Comparison of ENCODE assay signal across 19 cellular contexts in genomic region chr15:39183177-39183881, GRCh38.
"Had no signal": no experiment of that assay in that cellular context is flagged by ENCODE, and none has a peak within 500 bp of the region (broad histone marks: within the 10 kb centered on the region; RNA-seq: fewer than 3 reads in every experiment).

No MANE protein-coding gene starts in this region.

- H3K4me3 ChIP-seq: left ventricle myocardium inferior, transverse colon had no signal

- H3K4me1 Mint-ChIP-seq: activated B cell treated with CpG ODN at 0.5 μM for 24 hours; activated CD4-positive, alpha-beta T cell treated with anti-CD3 and anti-CD28 coated beads, Interleukin-2, amount 10 ng/mL, durations not matched to agents 7 days and 5 days; activated naive CD8-positive, alpha-beta T cell treated with anti-CD3 and anti-CD28 coated beads, Interleukin-2, amount 10 ng/mL, durations not matched to agents 7 days and 5 days; memory B cell; naive thymus-derived CD8-positive, alpha-beta T cell had no signal

- DNase-seq: activated B cell treated with CpG ODN at 0.5 μM for 24 hours; activated CD4-positive, alpha-beta T cell treated with anti-CD3 and anti-CD28 coated beads, Interleukin-2, amount 10 ng/mL, durations not matched to agents 7 days and 5 days; activated CD8-positive, alpha-beta memory T cell treated with anti-CD3 and anti-CD28 coated beads for 24 hours; activated naive CD8-positive, alpha-beta T cell treated with anti-CD3 and anti-CD28 coated beads, Interleukin-2, amount 10 ng/mL, durations not matched to agents 7 days and 5 days; anterior cingulate cortex; effector memory CD8-positive, alpha-beta T cell; erythroblast; hippocampal formation; left ventricle myocardium inferior; naive thymus-derived CD8-positive, alpha-beta T cell; posterior cingulate gyrus; small intestine; stimulated activated CD4-positive, alpha-beta T cell treated with anti-CD3 and anti-CD28 coated beads, Interleukin-4, amount 100 ng/mL, for 24 hours; stimulated activated naive CD4-positive, alpha-beta T cell; transverse colon had no signal

- H3K36me3 ChIP-seq: left ventricle myocardium inferior, neutrophil, transverse colon had no signal

- H3K27me3 ChIP-seq: transverse colon had no signal

- H3K9me3 Mint-ChIP-seq: activated B cell treated with CpG ODN at 0.5 μM for 24 hours; activated CD4-positive, alpha-beta T cell treated with anti-CD3 and anti-CD28 coated beads, Interleukin-2, amount 10 ng/mL, durations not matched to agents 7 days and 5 days; activated naive CD8-positive, alpha-beta T cell treated with anti-CD3 and anti-CD28 coated beads, Interleukin-2, amount 10 ng/mL, durations not matched to agents 7 days and 5 days; dendritic cell treated with granulocyte-macrophage colony-stimulating factor and Interleukin-4, amounts not matched to agents 40 ng/mL and 50 ng/mL, for 4 days; effector memory CD8-positive, alpha-beta T cell; memory B cell; naive thymus-derived CD8-positive, alpha-beta T cell; T-helper 2 cell treated with Interferon-gamma antibody and Interleukin-4, amounts not matched to agents 5 μg/mL and 100 μg/mL, for 36 hours had no signal

- H3K27ac ChIP-seq: left ventricle myocardium inferior, neutrophil, transverse colon had no signal

- H3K4me3 Mint-ChIP-seq: activated B cell treated with CpG ODN at 0.5 μM for 24 hours; activated CD4-positive, alpha-beta T cell treated with anti-CD3 and anti-CD28 coated beads, Interleukin-2, amount 10 ng/mL, durations not matched to agents 7 days and 5 days; activated naive CD8-positive, alpha-beta T cell treated with anti-CD3 and anti-CD28 coated beads, Interleukin-2, amount 10 ng/mL, durations not matched to agents 7 days and 5 days; dendritic cell treated with granulocyte-macrophage colony-stimulating factor and Interleukin-4, amounts not matched to agents 40 ng/mL and 50 ng/mL, for 4 days; effector memory CD8-positive, alpha-beta T cell; memory B cell; naive thymus-derived CD8-positive, alpha-beta T cell; T-helper 2 cell treated with Interferon-gamma antibody and Interleukin-4, amounts not matched to agents 5 μg/mL and 100 μg/mL, for 36 hours had no signal

- H3K27ac Mint-ChIP-seq: activated B cell treated with CpG ODN at 0.5 μM for 24 hours; activated CD4-positive, alpha-beta T cell treated with anti-CD3 and anti-CD28 coated beads, Interleukin-2, amount 10 ng/mL, durations not matched to agents 7 days and 5 days; activated naive CD8-positive, alpha-beta T cell treated with anti-CD3 and anti-CD28 coated beads, Interleukin-2, amount 10 ng/mL, durations not matched to agents 7 days and 5 days; dendritic cell treated with granulocyte-macrophage colony-stimulating factor and Interleukin-4, amounts not matched to agents 40 ng/mL and 50 ng/mL, for 4 days; effector memory CD8-positive, alpha-beta T cell; memory B cell; naive thymus-derived CD8-positive, alpha-beta T cell; T-helper 2 cell treated with Interferon-gamma antibody and Interleukin-4, amounts not matched to agents 5 μg/mL and 100 μg/mL, for 36 hours had no signal

- H3K36me3 Mint-ChIP-seq: activated naive CD8-positive, alpha-beta T cell treated with anti-CD3 and anti-CD28 coated beads, Interleukin-2, amount 10 ng/mL, durations not matched to agents 7 days and 5 days; memory B cell; naive thymus-derived CD8-positive, alpha-beta T cell had no signal

- H3K9me3 ChIP-seq: left ventricle myocardium inferior, neutrophil, transverse colon had no signal
